9 cellular contexts compared by ENCODE assay signal in genomic region chr5:52802272-52803011, GRCh38. TPM values are rescaled to one million over a fixed set of nuclear protein-coding genes. Genes with fewer than 3 reads are reported as not detected.
A peak's percentile ranks its signal among the peaks of the same experiment; 100 is the strongest.
DNase-seq lines count a peak whose midpoint lies in the region; ATAC-seq and TF ChIP-seq lines count a peak whose summit lies in the region.
"Had no signal": no experiment of that assay in that cellular context is flagged by ENCODE, and none has a peak within 500 bp of the region (broad histone marks: within the 10 kb centered on the region; RNA-seq: fewer than 3 reads in every experiment).

No MANE protein-coding gene starts in this region.

- H3K36me3 Mint-ChIP-seq in MCF 10A (ENCODE audit: insufficient read depth, unreplicated experiment) = peaks cover 28% of the 10 kb centered on the region

- 83% methylated on average over 2 of the region's 2 CpGs for WGBS in HUES64

- H3K4me3 ChIP-seq in AG09309 (ENCODE audit: control insufficient read depth, low read depth, low read length) = peak overlapping the region; percentile 69
- peak overlapping the region; percentile 88 for H3K4me3 ChIP-seq in HUES64 (ENCODE audit: low read length)
- H3K4me3 ChIP-seq in muscle layer of duodenum (ENCODE audit: low read depth in 1 of 2, low read length in 2 of 2) = peak overlapping the region; percentile 85 to 87

- H3K9me3 Mint-ChIP-seq in MCF 10A (ENCODE audit: unreplicated experiment) = no peaks in the 10 kb centered on the region

- POLR2A ChIA-PET in MCF 10A (lab: Yijun Ruan, JAX) = interaction anchor here (0.6 to 4.9 kb wide), 6 partner anchors 10 to 186 kb away, joined by 3 to 51 read pairs (median 16); partner anchors contain the start of genes ITGA1 and PELO

- H3K27me3 ChIP-seq in HUES64 (ENCODE audit: insufficient read depth, low read length) = no peaks in the 10 kb centered on the region
- no peaks in the 10 kb centered on the region for H3K27me3 ChIP-seq in muscle layer of duodenum (ENCODE audit: low read depth, low read length)

- intact Hi-C loops in MCF 10A (cut with micrococcal nuclease) = no loop called here

- TF ChIP-seq CTCF in AG09309 (IDR thresholded peaks at IDR 0.05; ENCODE audit: control insufficient read depth, insufficient read depth, low read depth, low read length, missing control alignments) (no peak), MCF 10A (IDR thresholded peaks at IDR 0.05; ENCODE audit: unreplicated experiment) (no peak)

- no peak overlapping the region for H3K27ac Mint-ChIP-seq in MCF 10A (ENCODE audit: low read depth, unreplicated experiment)

- peaks cover 31% of the 10 kb centered on the region for H3K36me3 ChIP-seq in HUES64 (ENCODE audit: insufficient read depth, low read length)
- H3K36me3 ChIP-seq in muscle layer of duodenum (ENCODE audit: control insufficient read depth in 1 of 2, insufficient read depth in 2 of 2, low read length in 2 of 2) = peaks cover 9 to 17% of the 10 kb centered on the region in 2 donors

- ATAC-seq in HG02973 (IDR thresholded peaks at IDR 0.05; ENCODE audit: unreplicated experiment) (no peak), GM18907 (IDR thresholded peaks at IDR 0.05; ENCODE audit: unreplicated experiment) (no peak), HG02798 (IDR thresholded peaks at IDR 0.05; ENCODE audit: poor library complexity, unreplicated experiment) (no peak)

- H3K27ac ChIP-seq in HUES64 (ENCODE audit: low read depth, low read length) = no peak overlapping the region
- peak overlapping the region; percentile 88 for H3K27ac ChIP-seq in muscle layer of duodenum (ENCODE audit: low read length)

- DNase-seq in AG09309 (ENCODE audit: low read depth) (no peak), MCF 10A (ENCODE audit: unreplicated experiment) (no peak), T-helper 9 cell (no peak)
- DNase-seq: NCI-H187 had no signal

- H3K9ac ChIP-seq in HUES64 (ENCODE audit: low read depth, low read length) = no peak overlapping the region

- no peaks in the 10 kb centered on the region for H3K27me3 Mint-ChIP-seq in MCF 10A (ENCODE audit: insufficient read depth, unreplicated experiment)

- peaks cover 43% of the 10 kb centered on the region for H3K4me1 Mint-ChIP-seq in MCF 10A (ENCODE audit: insufficient read depth, unreplicated experiment)

- BruUV-seq in MCF 10A (replicated peaks; lab: Mats Ljungman, UMichigan) = no TSS peak

- H3K4me3 Mint-ChIP-seq in MCF 10A (ENCODE audit: unreplicated experiment) = peak overlapping the region; percentile 92

- H3K9me3 ChIP-seq in HUES64 (ENCODE audit: insufficient read depth, low read depth, low read length) = no peaks in the 10 kb centered on the region
- H3K9me3 ChIP-seq in muscle layer of duodenum (ENCODE audit: control insufficient read depth in 1 of 2, low read length in 2 of 2) = no peaks in the 10 kb centered on the region

- H3K4me1 ChIP-seq in HUES64 (ENCODE audit: insufficient read depth, low read length) (peaks cover 38% of the 10 kb centered on the region), muscle layer of duodenum (ENCODE audit: control insufficient read depth in 1 of 2, insufficient read depth in 2 of 2, low read length in 2 of 2) (peaks cover 31 to 62% of the 10 kb centered on the region in 2 donors)

- CTCF ChIA-PET in MCF 10A (lab: Yijun Ruan, JAX) = interaction anchor here (0.6 to 2.2 kb wide), 5 partner anchors 10 to 303 kb away, joined by 3 to 8 read pairs (median 5); no protein-coding TSS in a partner anchor

RNA-seq across cellular contexts. Expression of gene ITGA1, which starts 14.7 kb away (rescaled TPM):
- polyA plus RNA-seq in HUES64 (2013, experiment 1 of 2) = 1.9 TPM
- polyA plus RNA-seq in HUES64 (2013, experiment 2 of 2) = 1.4 TPM
- total RNA-seq in MCF 10A (2022) = 5.3 and 7.7 TPM in 2 replicates

RNA-seq across cellular contexts. Expression of gene PELO, which starts 14.7 kb away (rescaled TPM):
- polyA plus RNA-seq in HUES64 (2013, experiment 1 of 2) = 11.4 TPM
- polyA plus RNA-seq in HUES64 (2013, experiment 2 of 2) = 10.3 TPM
- 22.5 and 23.1 TPM in 2 replicates for total RNA-seq in MCF 10A (2022)
